1 cellular context compared by ENCODE assay signal in genomic region chr9:37997636-37998374, GRCh38.
A peak's percentile ranks its signal among the peaks of the same experiment; 100 is the strongest.
TF ChIP-seq lines count a peak whose summit lies in the region.

No MANE protein-coding gene starts in this region.

TF ChIP-seq in K562, 482 proteins besides CTCF, POLR2A, EP300 and RAD21 (continued from another document):
- TF ChIP-seq TFAP4 (CRISPR knock-in tag; IDR thresholded peaks at IDR 0.05; ENCODE audit: borderline replicate concordance) (peak; percentile 32; the same call in 1 of the 2 replicates), MNT (conservative IDR thresholded peaks at IDR 0.05) (no peak), NR4A1 (CRISPR knock-in tag; IDR thresholded peaks at IDR 0.05) (no peak), NR4A1 (tag; IDR thresholded peaks at IDR 0.05) (no peak), LEF1 (IDR thresholded peaks at IDR 0.05) (no peak), ZNF79 (CRISPR knock-in tag; IDR thresholded peaks at IDR 0.05; ENCODE audit: low read depth) (no peak), CHD4 (IDR thresholded peaks at IDR 0.05; ENCODE audit: insufficient read depth, insufficient replicate concordance, low read depth, low read length, poor library complexity, severe bottlenecking) (no peak), CEBPZ (IDR thresholded peaks at IDR 0.05; ENCODE audit: borderline replicate concordance, low read depth, low read length) (no peak), TFE3 (CRISPR knock-in tag; IDR thresholded peaks at IDR 0.05) (no peak), TAL1 (IDR thresholded peaks at IDR 0.05) (peak; percentile 6; the same call in 1 of the 2 replicates), ZNF263 (CRISPR knock-in tag; IDR thresholded peaks at IDR 0.05; ENCODE audit: borderline replicate concordance) (peak; percentile 63), CBFA2T2 (conservative IDR thresholded peaks at IDR 0.05) (peak; percentile 27; the same call in 1 of the 2 replicates), CBFA2T3 (IDR thresholded peaks at IDR 0.05) (peak; percentile 58), POLR2B (IDR thresholded peaks at IDR 0.05; ENCODE audit: low read depth, partially characterized antibody) (no peak), NFIC (IDR thresholded peaks at IDR 0.05) (peak; percentile 40; the same call in 1 of the 2 replicates)
- TF ChIP-seq, protein P1, sequence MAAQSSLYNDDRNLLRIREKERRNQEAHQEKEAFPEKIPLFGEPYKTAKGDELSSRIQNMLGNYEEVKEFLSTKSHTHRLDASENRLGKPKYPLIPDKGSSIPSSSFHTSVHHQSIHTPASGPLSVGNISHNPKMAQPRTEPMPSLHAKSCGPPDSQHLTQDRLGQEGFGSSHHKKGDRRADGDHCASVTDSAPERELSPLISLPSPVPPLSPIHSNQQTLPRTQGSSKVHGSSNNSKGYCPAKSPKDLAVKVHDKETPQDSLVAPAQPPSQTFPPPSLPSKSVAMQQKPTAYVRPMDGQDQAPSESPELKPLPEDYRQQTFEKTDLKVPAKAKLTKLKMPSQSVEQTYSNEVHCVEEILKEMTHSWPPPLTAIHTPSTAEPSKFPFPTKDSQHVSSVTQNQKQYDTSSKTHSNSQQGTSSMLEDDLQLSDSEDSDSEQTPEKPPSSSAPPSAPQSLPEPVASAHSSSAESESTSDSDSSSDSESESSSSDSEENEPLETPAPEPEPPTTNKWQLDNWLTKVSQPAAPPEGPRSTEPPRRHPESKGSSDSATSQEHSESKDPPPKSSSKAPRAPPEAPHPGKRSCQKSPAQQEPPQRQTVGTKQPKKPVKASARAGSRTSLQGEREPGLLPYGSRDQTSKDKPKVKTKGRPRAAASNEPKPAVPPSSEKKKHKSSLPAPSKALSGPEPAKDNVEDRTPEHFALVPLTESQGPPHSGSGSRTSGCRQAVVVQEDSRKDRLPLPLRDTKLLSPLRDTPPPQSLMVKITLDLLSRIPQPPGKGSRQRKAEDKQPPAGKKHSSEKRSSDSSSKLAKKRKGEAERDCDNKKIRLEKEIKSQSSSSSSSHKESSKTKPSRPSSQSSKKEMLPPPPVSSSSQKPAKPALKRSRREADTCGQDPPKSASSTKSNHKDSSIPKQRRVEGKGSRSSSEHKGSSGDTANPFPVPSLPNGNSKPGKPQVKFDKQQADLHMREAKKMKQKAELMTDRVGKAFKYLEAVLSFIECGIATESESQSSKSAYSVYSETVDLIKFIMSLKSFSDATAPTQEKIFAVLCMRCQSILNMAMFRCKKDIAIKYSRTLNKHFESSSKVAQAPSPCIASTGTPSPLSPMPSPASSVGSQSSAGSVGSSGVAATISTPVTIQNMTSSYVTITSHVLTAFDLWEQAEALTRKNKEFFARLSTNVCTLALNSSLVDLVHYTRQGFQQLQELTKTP (IDR thresholded peaks at IDR 0.05; ENCODE audit: low read depth in 1 of 2, partially characterized antibody in 2 of 2) = no peak
- TF ChIP-seq, protein P2, sequence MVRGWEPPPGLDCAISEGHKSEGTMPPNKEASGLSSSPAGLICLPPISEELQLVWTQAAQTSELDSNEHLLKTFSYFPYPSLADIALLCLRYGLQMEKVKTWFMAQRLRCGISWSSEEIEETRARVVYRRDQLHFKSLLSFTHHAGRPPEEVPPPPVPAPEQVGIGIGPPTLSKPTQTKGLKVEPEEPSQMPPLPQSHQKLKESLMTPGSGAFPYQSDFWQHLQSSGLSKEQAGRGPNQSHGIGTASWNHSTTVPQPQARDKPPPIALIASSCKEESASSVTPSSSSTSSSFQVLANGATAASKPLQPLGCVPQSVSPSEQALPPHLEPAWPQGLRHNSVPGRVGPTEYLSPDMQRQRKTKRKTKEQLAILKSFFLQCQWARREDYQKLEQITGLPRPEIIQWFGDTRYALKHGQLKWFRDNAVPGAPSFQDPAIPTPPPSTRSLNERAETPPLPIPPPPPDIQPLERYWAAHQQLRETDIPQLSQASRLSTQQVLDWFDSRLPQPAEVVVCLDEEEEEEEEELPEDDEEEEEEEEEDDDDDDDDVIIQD (CRISPR knock-in tag; IDR thresholded peaks at IDR 0.05) = no peak
